ENCODE assay signal across 8 cellular contexts in the genomic region with DNA sequence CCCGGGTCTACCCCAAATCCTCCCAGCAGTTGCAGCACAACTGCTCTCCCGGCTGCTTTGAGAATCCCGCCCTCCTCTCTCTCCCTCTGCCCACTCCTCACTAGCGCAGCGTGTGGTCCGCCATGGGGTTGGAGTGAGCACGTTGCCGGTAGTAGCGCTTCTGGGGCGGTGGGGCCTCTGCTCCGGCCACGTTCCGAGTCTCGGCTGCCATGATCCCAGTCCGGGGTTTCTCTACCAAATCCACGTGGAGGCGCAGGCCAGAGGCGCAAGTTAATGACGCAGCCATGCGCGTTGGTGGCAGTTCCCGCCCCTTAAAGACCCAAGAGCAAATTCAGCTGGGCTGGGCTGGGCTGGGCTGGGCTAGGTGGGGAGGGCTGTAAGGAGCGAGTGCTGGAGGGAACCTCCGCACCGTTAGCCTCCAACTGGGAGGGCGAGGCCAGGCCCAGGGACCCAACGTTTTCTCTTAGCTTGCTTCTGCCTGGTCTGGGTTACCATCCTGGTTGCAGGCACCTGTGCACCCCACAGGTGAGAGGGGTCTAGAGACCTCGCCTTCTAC. TPM values are rescaled to one million over a fixed set of nuclear protein-coding genes. Genes with fewer than 3 reads are reported as not detected.
DNase-seq lines count a peak whose midpoint lies in the region; ATAC-seq and TF ChIP-seq lines count a peak whose summit lies in the region.

A gene (minus strand): TSS at position 233 of the 556 bp plus-strand sequence. CDS start 22 bp downstream, at position 211.

- peaks cover 14% of the 10 kb centered on the region for H3K36me3 Mint-ChIP-seq in activated naive CD4-positive, alpha-beta T cell treated with anti-CD3 and anti-CD28 coated beads, Interleukin-2, amount 50 U/mL, for 24 hours

- TF ChIP-seq CTCF in omental fat pad (IDR thresholded peaks at IDR 0.05) (no peak), thoracic aorta (IDR thresholded peaks at IDR 0.05) (no peak)

- no peaks in the 10 kb centered on the region for H3K9me3 Mint-ChIP-seq in activated naive CD4-positive, alpha-beta T cell treated with anti-CD3 and anti-CD28 coated beads, Interleukin-2, amount 50 U/mL, for 24 hours

- H3K9ac ChIP-seq in SK-N-MC (ENCODE audit: insufficient read length) = peak within 1 kb of the TSS; percentile 98

- H3K27me3 ChIP-seq in thoracic aorta (replicated peaks; ENCODE audit: insufficient read depth) = no peaks in the 10 kb centered on the region

- H3K27me3 Mint-ChIP-seq in activated naive CD4-positive, alpha-beta T cell treated with anti-CD3 and anti-CD28 coated beads, Interleukin-2, amount 50 U/mL, for 24 hours = no peaks in the 10 kb centered on the region

- peaks cover 31% of the 10 kb centered on the region for H3K4me1 Mint-ChIP-seq in activated naive CD4-positive, alpha-beta T cell treated with anti-CD3 and anti-CD28 coated beads, Interleukin-2, amount 50 U/mL, for 24 hours

- H3K9me3 ChIP-seq in SK-N-MC (ENCODE audit: low read depth, low read length) = no peaks in the 10 kb centered on the region
- H3K9me3 ChIP-seq in thoracic aorta = no peaks in the 10 kb centered on the region

- POLR2A ChIA-PET in HEK293T (lab: Yijun Ruan, JAX) = interaction anchor here (0.7 to 1.8 kb wide), 22 partner anchors 9 to 169 kb away, joined by 3 to 28 read pairs (median 5); a partner anchor contains a TSS

- peak; percentile 93 for ATAC-seq in omental fat pad (ENCODE audit: low FRiP score)
- peak; percentile 86 for ATAC-seq in thoracic aorta (ENCODE audit: insufficient number of reproducible peaks, low FRiP score, low read depth)

- peak within 1 kb of the TSS; percentile 99 for H3K4me3 Mint-ChIP-seq in activated naive CD4-positive, alpha-beta T cell treated with anti-CD3 and anti-CD28 coated beads, Interleukin-2, amount 50 U/mL, for 24 hours

- H3K36me3 ChIP-seq in SK-N-MC (ENCODE audit: insufficient read depth, low read length) (peaks cover 24% of the 10 kb centered on the region), thoracic aorta (peaks cover 8% of the 10 kb centered on the region)

- peak within 1 kb of the TSS; percentile 96 for H3K27ac ChIP-seq in SK-N-MC
- H3K27ac ChIP-seq in thoracic aorta = peak within 1 kb of the TSS; percentile 94 to 98

- H3K4me3 ChIP-seq in SK-N-MC = peak within 1 kb of the TSS; percentile 98
- H3K4me3 ChIP-seq in thoracic aorta = peak within 1 kb of the TSS; percentile 97

- CTCF ChIA-PET in HEK293T (lab: Yijun Ruan, JAX) = interaction anchor here (0.6 to 1.2 kb wide), 5 partner anchors 9 to 225 kb away, joined by 3 to 7 read pairs (median 4); a partner anchor contains a TSS

- peak within 1 kb of the TSS; percentile 99 for H3K27ac Mint-ChIP-seq in activated naive CD4-positive, alpha-beta T cell treated with anti-CD3 and anti-CD28 coated beads, Interleukin-2, amount 50 U/mL, for 24 hours

- peak; percentile 95 for DNase-seq in GM03348 (ENCODE audit: low spot score)
- DNase-seq in HEK293T (ENCODE audit: extremely low spot score) = peak; percentile 90
- DNase-seq in MV-4-11 (lab: John Stamatoyannopoulos, UW) = peak; percentile 96
- DNase-seq in SK-N-MC (ENCODE audit: low read depth, low spot score) = peak; percentile 96
- peak; percentile 77 for DNase-seq in glomerular endothelial cell (ENCODE audit: extremely low read depth, low read depth, low spot score)
- DNase-seq in omental fat pad (ENCODE audit: low spot score) = peak; percentile 92
- peak; percentile 88 for DNase-seq in thoracic aorta (ENCODE audit: low spot score)

- H3K4me1 ChIP-seq in thoracic aorta (ENCODE audit: control insufficient read depth in 1 of 2, low read depth in 2 of 2) = peaks cover 9 to 26% of the 10 kb centered on the region in 2 donors

TF ChIP-seq in HEK293T, 16 proteins besides CTCF, POLR2A, EP300 and RAD21:
- peak; percentile 60 for TF ChIP-seq NFRKB (IDR thresholded peaks at IDR 0.05)
- TF ChIP-seq L3MBTL2 (conservative IDR thresholded peaks at IDR 0.05) = peak; percentile 86
- 0 out of 2 replicates have a peak, but pooled peaks have one; percentile 56 for TF ChIP-seq HDGF (IDR thresholded peaks at IDR 0.05; ENCODE audit: borderline replicate concordance)
- TF ChIP-seq, protein P1, sequence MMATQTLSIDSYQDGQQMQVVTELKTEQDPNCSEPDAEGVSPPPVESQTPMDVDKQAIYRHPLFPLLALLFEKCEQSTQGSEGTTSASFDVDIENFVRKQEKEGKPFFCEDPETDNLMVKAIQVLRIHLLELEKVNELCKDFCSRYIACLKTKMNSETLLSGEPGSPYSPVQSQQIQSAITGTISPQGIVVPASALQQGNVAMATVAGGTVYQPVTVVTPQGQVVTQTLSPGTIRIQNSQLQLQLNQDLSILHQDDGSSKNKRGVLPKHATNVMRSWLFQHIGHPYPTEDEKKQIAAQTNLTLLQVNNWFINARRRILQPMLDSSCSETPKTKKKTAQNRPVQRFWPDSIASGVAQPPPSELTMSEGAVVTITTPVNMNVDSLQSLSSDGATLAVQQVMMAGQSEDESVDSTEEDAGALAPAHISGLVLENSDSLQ (IDR thresholded peaks at IDR 0.05) = no peak
- TF ChIP-seq ARNT (IDR thresholded peaks at IDR 0.05) = no peak
- 0 out of 2 replicates have a peak, but pooled peaks have one; percentile 26 for TF ChIP-seq ELF4 (IDR thresholded peaks at IDR 0.05)
TF ChIP-seq in HEK293T: peak in this region for 4.

RNA-seq across cellular contexts. Expression of the gene that starts here (rescaled TPM):
- 11.3 and 18.1 TPM in 2 replicates for total RNA-seq in glomerular endothelial cell
- 10 to 100 TPM; 11.2 to 39.3 (median 15.2) TPM for total RNA-seq in omental fat pad
- 10 to 100 TPM; 10.4 to 13.5 TPM for total RNA-seq in thoracic aorta

Comparison
In these comparisons a context has a peak if more than half of its experiments do, and no peak if none do; other contexts are left out.
1. Peak in every context shown above with its lines: DNase-seq, ATAC-seq, H3K4me3 ChIP-seq and H3K27ac ChIP-seq.